Comparison of ENCODE assay signal across 9 cellular contexts in genomic region chr15:43794269-43795037, GRCh38. TPM values are rescaled to one million over a fixed set of nuclear protein-coding genes. Genes with fewer than 3 reads are reported as not detected.
A peak's percentile ranks its signal among the peaks of the same experiment; 100 is the strongest.
DNase-seq lines count a peak whose midpoint lies in the region; ATAC-seq and TF ChIP-seq lines count a peak whose summit lies in the region.
"Had no signal": no experiment of that assay in that cellular context is flagged by ENCODE, and none has a peak within 500 bp of the region (broad histone marks: within the 10 kb centered on the region; RNA-seq: fewer than 3 reads in every experiment).

No MANE protein-coding gene starts in this region.

- H4K20me1 ChIP-seq in smooth muscle cell (ENCODE audit: low read depth): peaks cover 58% of the 10 kb centered on the region

- peak; percentile 34 for DNase-seq in NCI-H2196 (lab: John Stamatoyannopoulos, UW; ENCODE audit: unreplicated experiment)
- DNase-seq in NCI-H2196 treated with DMSO at 0.1 percent for 48 hours (lab: John Stamatoyannopoulos, UW; ENCODE audit: unreplicated experiment): no peak
- peak; percentile 68 for DNase-seq in WERI-Rb-1
- peak; percentile 44 to 57 for DNase-seq in foreskin fibroblast
- no peak for DNase-seq in smooth muscle cell (lab: John Stamatoyannopoulos, UW; ENCODE audit: unreplicated experiment)
- DNase-seq in NOMO-1 treated with dmso at 0.1 percent for 144 hours (lab: John Stamatoyannopoulos, UW; ENCODE audit: unreplicated experiment): no peak
- DNase-seq in NCI-H1694 treated with DMSO at 0.1 percent for 48 hours (lab: John Stamatoyannopoulos, UW): no peak
- DNase-seq: ACHN had no signal

- H3K27ac ChIP-seq in WERI-Rb-1 (peak overlapping the region; percentile 95), smooth muscle cell (ENCODE audit: low read depth) (peak overlapping the region; percentile 97)

- H3K36me3 ChIP-seq in WERI-Rb-1: peaks cover 59% of the 10 kb centered on the region
- H3K36me3 ChIP-seq in smooth muscle cell (ENCODE audit: low read depth): no peaks in the 10 kb centered on the region

- H3K4me2 ChIP-seq in smooth muscle cell: peak overlapping the region; percentile 98

- H3K27me3 ChIP-seq in WERI-Rb-1 (ENCODE audit: insufficient read depth, low read depth, severe bottlenecking): no peaks in the 10 kb centered on the region
- no peaks in the 10 kb centered on the region for H3K27me3 ChIP-seq in smooth muscle cell (ENCODE audit: low read depth)

- H2AFZ ChIP-seq in smooth muscle cell (ENCODE audit: low read depth): no peak overlapping the region

- H3F3A ChIP-seq in smooth muscle cell (ENCODE audit: low read depth): peaks cover 44% of the 10 kb centered on the region

- H3K4me1 ChIP-seq in smooth muscle cell (ENCODE audit: low read depth): peaks cover 25% of the 10 kb centered on the region

- H3K4me3 ChIP-seq in WERI-Rb-1 (ENCODE audit: low read depth, low read length) (no peak overlapping the region), foreskin fibroblast (ENCODE audit: low read depth in 1 of 2, low read length in 2 of 2) (peak overlapping the region; percentile 18 to 100), smooth muscle cell (peak overlapping the region; percentile 77)

- peaks cover 38% of the 10 kb centered on the region for H3K79me2 ChIP-seq in smooth muscle cell (ENCODE audit: low read depth)

- TF ChIP-seq CTCF in WERI-Rb-1 (IDR thresholded peaks at IDR 0.05; ENCODE audit: low read depth, low read length) (no peak), foreskin fibroblast (IDR thresholded peaks at IDR 0.05; ENCODE audit: low read depth, low read length) (no peak), smooth muscle cell (IDR thresholded peaks at IDR 0.05; ENCODE audit: borderline replicate concordance, insufficient read depth, poor library complexity, severe bottlenecking) (no peak)

- H3K9me3 ChIP-seq in WERI-Rb-1 (ENCODE audit: severe bottlenecking) (peaks cover 5% of the 10 kb centered on the region), smooth muscle cell (replicated peaks; ENCODE audit: low read depth) (no peaks in the 10 kb centered on the region)

- 36% methylated on average over 9 of the region's 9 CpGs for WGBS in smooth muscle cell (ENCODE audit: low lambda C conversion rate)

- peak overlapping the region; percentile 100 for H3K9ac ChIP-seq in smooth muscle cell (ENCODE audit: low read depth)

- no peak for ATAC-seq in GM19467 (IDR thresholded peaks at IDR 0.05; ENCODE audit: unreplicated experiment)

RNA-seq across cellular contexts. Expression of gene SERF2, which starts 2.3 kb away (rescaled TPM):
- 1,247 and 1,277 TPM in 2 replicates for total RNA-seq in smooth muscle cell
- 2,168 and 2,420 TPM in 2 replicates for polyA plus RNA-seq in smooth muscle cell

RNA-seq across cellular contexts. Expression of gene SERINC4, which starts 5.6 kb away (rescaled TPM):
- not detected in 2 replicates for total RNA-seq in smooth muscle cell
- polyA plus RNA-seq in smooth muscle cell: 0.17 TPM in 1 of 2 replicates, not detected in the other

RNA-seq across cellular contexts. Expression of gene HYPK, which starts 5.9 kb away (rescaled TPM):
- 14.6 and 14.7 TPM in 2 replicates for total RNA-seq in smooth muscle cell
- polyA plus RNA-seq in smooth muscle cell: 7.3 and 20.2 TPM in 2 replicates

RNA-seq across cellular contexts. Expression of gene ELL3, which starts 17.7 kb away (rescaled TPM):
- 1.1 and 3.7 TPM in 2 replicates for total RNA-seq in smooth muscle cell
- 0.25 and 3.2 TPM in 2 replicates for polyA plus RNA-seq in smooth muscle cell

RNA-seq across cellular contexts. Expression of gene MFAP1, which starts 30.0 kb away (rescaled TPM):
- total RNA-seq in smooth muscle cell: 34.9 and 43.3 TPM in 2 replicates
- polyA plus RNA-seq in smooth muscle cell: 37.9 and 41.2 TPM in 2 replicates

Comparison
In these comparisons a context has a peak if more than half of its experiments do, and no peak if none do; other contexts are left out.
1. DNase-seq: peak in NCI-H2196 (single experiment), WERI-Rb-1 (single experiment) and foreskin fibroblast (2 of 2); none in NCI-H2196 treated with DMSO at 0.1 percent for 48 hours (single experiment), smooth muscle cell (single experiment), NOMO-1 treated with dmso at 0.1 percent for 144 hours (single experiment) and NCI-H1694 treated with DMSO at 0.1 percent for 48 hours (single experiment).